ENCODE assay signal across 11 cellular contexts in the genomic region with DNA sequence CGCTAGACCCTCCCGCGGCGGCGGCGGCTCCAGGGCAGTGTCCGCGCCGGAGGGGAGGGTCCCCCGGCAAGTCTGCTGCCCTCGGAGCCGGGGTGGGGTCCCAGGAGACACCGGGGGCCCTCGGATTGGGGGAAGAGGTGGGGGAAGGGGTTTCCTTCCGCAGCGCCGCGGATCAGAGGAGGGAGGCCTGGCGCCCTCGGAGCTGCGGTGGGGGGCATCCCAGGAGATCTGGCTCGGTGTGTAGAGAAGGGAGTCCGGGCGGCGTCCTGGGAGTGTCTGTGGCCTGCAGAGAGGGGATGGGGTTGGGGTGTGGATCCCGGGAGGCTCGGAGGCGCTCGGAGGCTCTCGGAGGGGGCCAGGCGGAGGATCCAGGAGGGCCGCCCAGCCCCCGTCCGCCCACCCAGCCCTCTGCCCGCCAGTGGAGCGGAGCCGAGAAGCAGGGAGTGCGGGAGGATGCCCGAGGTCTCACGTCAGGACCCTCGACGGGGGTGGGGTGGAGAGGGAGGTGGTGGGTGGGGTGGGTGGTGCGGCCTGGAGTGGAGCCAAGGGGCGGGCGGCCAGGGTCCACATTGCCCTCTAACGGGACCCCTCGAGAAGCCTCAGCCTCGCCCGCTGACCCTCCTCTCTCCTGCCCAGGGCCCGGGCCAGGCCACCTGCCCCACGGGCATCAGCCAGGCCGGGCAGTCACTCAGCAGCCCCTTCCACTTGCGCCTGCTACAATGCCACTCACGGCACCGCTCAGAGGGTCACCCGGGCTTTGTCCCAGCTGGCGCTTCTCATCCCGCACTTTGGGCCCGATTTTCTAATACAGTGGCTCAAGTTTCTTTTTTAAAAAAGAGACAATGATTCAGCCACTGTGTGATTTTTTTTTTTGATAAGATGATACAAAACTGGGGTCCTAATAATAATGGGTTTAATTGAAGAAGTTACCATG.
DNase-seq lines count a peak whose midpoint lies in the region; ATAC-seq and TF ChIP-seq lines count a peak whose summit lies in the region.
"Had no signal": no experiment of that assay in that cellular context is flagged by ENCODE, and none has a peak within 500 bp of the region (broad histone marks: within the 10 kb centered on the region; RNA-seq: fewer than 3 reads in every experiment).

No MANE protein-coding gene starts in this region.

- no peak for TF ChIP-seq POLR2A in testis (IDR thresholded peaks at IDR 0.05)

- ATAC-seq in HG02588 (IDR thresholded peaks at IDR 0.05; ENCODE audit: unreplicated experiment), result no peak
- ATAC-seq: activated T-helper 17 cell treated with anti-CD3 and anti-CD28 coated beads, Interleukin-2, amount 50 U/mL, for 72 hours had no signal

- H3K9ac ChIP-seq in NT2/D1 (ENCODE audit: insufficient read length, low read depth) (peak overlapping the region; percentile 50), mucosa of stomach (ENCODE audit: low read length) (peak overlapping the region; percentile 34)

- WGBS in testis, 2 donors, result 25 to 38% methylated on average over 23 to 58 of the region's 59 CpGs

- DNase-seq in NT2/D1 (ENCODE audit: low read depth, low spot score) (no peak), cardiac muscle cell (ENCODE audit: low read depth in 1 of 2, low spot score in 1 of 2) (no peak), testis (no peak), ureter (ENCODE audit: low spot score) (no peak), NCI-H128 (lab: John Stamatoyannopoulos, UW; ENCODE audit: unreplicated experiment) (no peak)
- no peak for DNase-seq in stimulated activated CD4-positive, alpha-beta T cell treated with anti-CD3 and anti-CD28 coated beads, Interleukin-15, amount 100 ng/mL, for 24 hours
- DNase-seq: activated CD4-positive, alpha-beta memory T cell treated with anti-CD3 and anti-CD28 coated beads for 36 hours; T1000 had no signal

- H3K27me3 ChIP-seq in NT2/D1 (ENCODE audit: insufficient read depth, insufficient read length) (peaks cover 41% of the 10 kb centered on the region), cardiac muscle cell (peaks cover 6% of the 10 kb centered on the region), mucosa of stomach (ENCODE audit: control insufficient read depth, insufficient read depth, low read length) (peaks cover 3% of the 10 kb centered on the region), testis (no peaks in the 10 kb centered on the region)

- no peaks in the 10 kb centered on the region for H3K9me3 ChIP-seq in NT2/D1 (ENCODE audit: insufficient read depth, low read length)
- H3K9me3 ChIP-seq in cardiac muscle cell (ENCODE audit: low read depth), result no peaks in the 10 kb centered on the region
- no peaks in the 10 kb centered on the region for H3K9me3 ChIP-seq in mucosa of stomach (ENCODE audit: control insufficient read depth, low read length)
- no peaks in the 10 kb centered on the region for H3K9me3 ChIP-seq in testis

- intact Hi-C loops in testis (cut with DNase I; ENCODE audit: low total_unique reads), result no loop called here

- peak overlapping the region; percentile 36 for H3K4me3 ChIP-seq in NT2/D1 (ENCODE audit: insufficient read length, low read depth)
- H3K4me3 ChIP-seq in cardiac muscle cell, result peak overlapping the region; percentile 6
- no peak overlapping the region for H3K4me3 ChIP-seq in mucosa of stomach (ENCODE audit: low read length)
- H3K4me3 ChIP-seq in testis, result peak overlapping the region; percentile 43 to 65

- peaks cover 1% of the 10 kb centered on the region for H3K4me1 ChIP-seq in NT2/D1 (ENCODE audit: insufficient read depth, insufficient read length)
- peaks cover 43% of the 10 kb centered on the region for H3K4me1 ChIP-seq in cardiac muscle cell (ENCODE audit: low read depth)
- peaks cover 13% of the 10 kb centered on the region for H3K4me1 ChIP-seq in mucosa of stomach (ENCODE audit: control insufficient read depth, insufficient read depth, low read length)
- H3K4me1 ChIP-seq in testis, result peaks cover 10% of the 10 kb centered on the region

- H3K36me3 ChIP-seq in NT2/D1 (ENCODE audit: insufficient read depth, insufficient read length, low read length) (no peaks in the 10 kb centered on the region), cardiac muscle cell (no peaks in the 10 kb centered on the region), mucosa of stomach (ENCODE audit: control insufficient read depth, insufficient read depth, low read length) (no peaks in the 10 kb centered on the region), testis (ENCODE audit: low read depth, missing control alignments) (no peaks in the 10 kb centered on the region)

- H3K27ac ChIP-seq in cardiac muscle cell (peak overlapping the region; percentile 92), testis (no peak overlapping the region)

- TF ChIP-seq CTCF in cardiac muscle cell (IDR thresholded peaks at IDR 0.05; ENCODE audit: low read depth, low read length), result no peak
- TF ChIP-seq CTCF in testis (IDR thresholded peaks at IDR 0.05), result no peak
